ENCODE assay signal across 27 cellular contexts in the genomic region with DNA sequence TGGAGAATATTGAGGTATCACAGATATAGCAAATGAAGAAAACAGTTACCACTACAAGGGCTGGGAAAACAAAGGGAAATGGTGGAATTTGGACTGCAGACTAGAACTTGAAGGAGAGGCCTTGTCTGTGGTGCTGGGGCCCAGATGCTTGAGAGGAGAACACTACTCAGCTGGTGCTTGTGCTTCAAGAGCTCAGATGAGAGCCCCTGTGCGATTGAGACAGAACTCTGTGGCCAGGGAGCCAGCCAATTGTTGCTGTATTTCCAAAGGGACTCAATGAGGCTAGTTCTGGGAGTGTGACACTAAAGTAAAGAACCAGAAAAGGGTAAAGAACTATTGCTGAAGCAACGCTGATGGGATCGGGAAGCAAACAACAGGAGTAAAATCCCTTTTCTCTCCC.
"Had no signal": no experiment of that assay in that cellular context is flagged by ENCODE, and none has a peak within 500 bp of the region (broad histone marks: within the 10 kb centered on the region; RNA-seq: fewer than 3 reads in every experiment).

No MANE protein-coding gene starts in this region.

- H3K4me3 Mint-ChIP-seq: activated naive CD8-positive, alpha-beta T cell treated with anti-CD3 and anti-CD28 coated beads, Interleukin-2, amount 10 ng/mL, durations not matched to agents 7 days and 5 days; activated T-cell treated with anti-CD3 and anti-CD28 coated beads, Interleukin-2, amount 50 U/mL, for 4 hours; immature natural killer cell; memory B cell; stimulated activated memory B cell treated with anti-CD40 and anti-IgM and Interleukin-4, amounts not matched to agents 10 μg/mL and 1 μg/mL and 100 μg/mL, for 72 hours; WTC11 had no signal

- H3K4me1 ChIP-seq: left ventricle myocardium inferior, suprapubic skin, transverse colon, vagina had no signal

- H3K27ac Mint-ChIP-seq: activated naive CD8-positive, alpha-beta T cell treated with anti-CD3 and anti-CD28 coated beads, Interleukin-2, amount 10 ng/mL, durations not matched to agents 7 days and 5 days; immature natural killer cell; memory B cell; stimulated activated memory B cell treated with anti-CD40 and anti-IgM and Interleukin-4, amounts not matched to agents 10 μg/mL and 1 μg/mL and 100 μg/mL, for 72 hours; WTC11 had no signal

- H3K27me3 ChIP-seq: stomach, suprapubic skin, transverse colon, vagina had no signal

- H3K27ac ChIP-seq: coronary artery, epithelial cell of prostate, left ventricle myocardium inferior, stomach, suprapubic skin, transverse colon, vagina had no signal

- H3K36me3 Mint-ChIP-seq: activated naive CD8-positive, alpha-beta T cell treated with anti-CD3 and anti-CD28 coated beads, Interleukin-2, amount 10 ng/mL, durations not matched to agents 7 days and 5 days; immature natural killer cell; memory B cell; stimulated activated memory B cell treated with anti-CD40 and anti-IgM and Interleukin-4, amounts not matched to agents 10 μg/mL and 1 μg/mL and 100 μg/mL, for 72 hours; WTC11 had no signal

- H3K9me3 ChIP-seq: left ventricle myocardium inferior, mucosa of descending colon, stomach, suprapubic skin, transverse colon, vagina had no signal

- H3K36me3 ChIP-seq: left ventricle myocardium inferior, stomach, suprapubic skin, transverse colon, vagina had no signal

- H3K4me1 Mint-ChIP-seq: activated naive CD8-positive, alpha-beta T cell treated with anti-CD3 and anti-CD28 coated beads, Interleukin-2, amount 10 ng/mL, durations not matched to agents 7 days and 5 days; immature natural killer cell; memory B cell; stimulated activated memory B cell treated with anti-CD40 and anti-IgM and Interleukin-4, amounts not matched to agents 10 μg/mL and 1 μg/mL and 100 μg/mL, for 72 hours; WTC11 had no signal

- FAIRE-seq: bronchial epithelial cell, small intestine had no signal

- DNase-seq: activated CD4-positive, alpha-beta T cell treated with anti-CD3 and anti-CD28 coated beads, Interleukin-2, amount 50 U/mL, for 4 hours; activated CD8-positive, alpha-beta memory T cell treated with anti-CD3 and anti-CD28 coated beads for 24 hours; activated CD8-positive, alpha-beta memory T cell treated with anti-CD3 and anti-CD28 coated beads, Interleukin-2, amount 50 U/mL, for 4 hours; activated naive CD4-positive, alpha-beta T cell treated with Interleukin-2 at 50 U/mL for 16 hours; activated naive CD8-positive, alpha-beta T cell treated with anti-CD3 and anti-CD28 coated beads, Interleukin-2, amount 10 ng/mL, durations not matched to agents 7 days and 5 days; activated T-cell treated with anti-CD3 and anti-CD28 coated beads, Interleukin-2, amount 50 U/mL, for 4 hours; amniotic stem cell; cerebellar nuclear complex; immature natural killer cell; kidney glomerular epithelial cell; left ventricle myocardium inferior; mucosa of descending colon; small intestine; stimulated activated CD4-positive, alpha-beta T cell treated with anti-CD3 and anti-CD28 coated beads, Interleukin-15, amount 100 ng/mL, for 24 hours; stomach; T-helper 1 cell; T-helper 9 cell; transverse colon had no signal

- H3K9me3 Mint-ChIP-seq: memory B cell; stimulated activated memory B cell treated with anti-CD40 and anti-IgM and Interleukin-4, amounts not matched to agents 10 μg/mL and 1 μg/mL and 100 μg/mL, for 72 hours; WTC11 had no signal

- H3K4me3 ChIP-seq: coronary artery, left ventricle myocardium inferior, mucosa of descending colon, stomach, suprapubic skin, transverse colon, vagina had no signal

- ATAC-seq: activated T-cell treated with anti-CD3 and anti-CD28 coated beads, Interleukin-2, amount 50 U/mL, for 4 hours; mucosa of descending colon; sciatic nerve; stimulated activated memory B cell treated with anti-CD40 and anti-IgM and Interleukin-4, amounts not matched to agents 10 μg/mL and 1 μg/mL and 100 μg/mL, for 72 hours; WTC11 had no signal

- H3K27me3 Mint-ChIP-seq: memory B cell; stimulated activated memory B cell treated with anti-CD40 and anti-IgM and Interleukin-4, amounts not matched to agents 10 μg/mL and 1 μg/mL and 100 μg/mL, for 72 hours had no signal
